In the genomic region with DNA sequence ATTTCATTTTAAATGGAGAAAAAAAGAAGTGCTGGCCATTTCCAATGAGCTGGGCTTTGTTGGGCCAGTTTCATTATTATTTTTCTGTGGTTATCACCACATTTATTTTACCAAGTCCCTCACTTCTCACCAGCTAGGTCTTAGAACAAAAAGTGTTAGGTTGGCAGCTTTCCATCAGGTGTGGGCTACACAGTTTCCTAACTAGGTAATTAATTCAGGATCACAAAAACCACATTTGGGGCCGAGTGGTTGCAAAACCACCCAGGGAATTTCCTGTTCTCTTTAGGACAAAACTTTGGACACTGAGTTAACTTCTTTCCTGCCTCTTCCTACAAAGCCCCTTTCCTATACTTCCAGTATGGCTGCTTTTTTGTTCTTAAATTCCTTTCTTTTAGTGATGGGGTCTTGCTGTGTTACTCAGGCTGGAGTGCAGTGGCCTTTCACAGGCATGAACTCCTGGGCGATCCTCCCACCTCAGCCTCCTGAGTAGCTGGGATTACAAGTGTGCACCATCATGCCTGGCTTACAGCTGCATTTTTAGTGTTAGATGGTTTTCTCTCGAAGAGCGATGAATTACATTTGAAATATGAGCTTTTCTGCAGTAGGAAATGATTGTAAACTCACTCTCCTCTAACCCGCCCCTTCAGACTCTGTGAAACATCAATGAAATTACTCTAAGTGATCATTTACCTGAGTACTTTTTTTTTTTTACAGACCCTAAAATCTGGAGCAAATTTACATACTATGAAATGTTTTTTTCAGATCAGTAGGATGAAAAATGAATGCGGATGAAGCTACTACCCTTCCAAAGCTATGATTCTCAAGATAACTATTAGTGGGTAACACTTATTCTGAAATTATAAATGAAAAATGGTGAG, we compare ENCODE assay signal across 8 cellular contexts. TPM values are rescaled to one million over a fixed set of nuclear protein-coding genes. Genes with fewer than 3 reads are reported as not detected.
DNase-seq lines count a peak whose midpoint lies in the region; ATAC-seq, FAIRE-seq and TF ChIP-seq lines count a peak whose summit lies in the region.

No MANE protein-coding gene starts in this region.

- POLR2A ChIA-PET in HepG2 (lab: Yijun Ruan, JAX), result interaction anchor here (1.0 to 13.7 kb wide), 10 partner anchors 34 to 287 kb away, joined by 3 to 324 read pairs (median 23); no protein-coding TSS in a partner anchor

- CTCF ChIA-PET in HepG2 (lab: Yijun Ruan, JAX; ENCODE audit: low intra/inter-chr PET ratio, low total read pairs), result interaction anchor here (0.8 to 4.9 kb wide), 13 partner anchors 96 to 401 kb away, joined by 3 to 34 read pairs (median 6); no protein-coding TSS in a partner anchor

- H3K36me3 ChIP-seq in adipocyte (ENCODE audit: control insufficient read depth, insufficient read depth, low read length, severe bottlenecking) (peaks cover 14% of the 10 kb centered on the region), HepG2 (replicated peaks in 1 of 2; ENCODE audit: control insufficient read depth in 1 of 2, insufficient read depth in 2 of 2, low read length in 2 of 2) (peaks cover 3 to 16% of the 10 kb centered on the region in 2 experiments), tibial nerve (peaks cover 8 to 41% (median 12%) of the 10 kb centered on the region in 3 donors)

- TF ChIP-seq CTCF in HepG2 (CRISPR knock-in tag; IDR thresholded peaks at IDR 0.05) (no peak), tibial nerve (IDR thresholded peaks at IDR 0.05) (no peak)

- peak; percentile 66 for DNase-seq in activated effector memory CD4-positive, alpha-beta T cell treated with anti-CD3 and anti-CD28 coated beads, Interleukin-2, amount 50 U/mL, for 16 hours
- DNase-seq in activated effector memory CD4-positive, alpha-beta T cell treated with Interleukin-2 at 50 U/mL for 16 hours, result no peak
- DNase-seq in adipocyte (ENCODE audit: low read depth), result peak; percentile 46
- DNase-seq in HepG2 (ENCODE audit: low spot score), result no peak
- DNase-seq in tibial nerve (ENCODE audit: low spot score in 2 of 2), result no peak
- no peak for DNase-seq in UCSD-AML1 (lab: John Stamatoyannopoulos, UW; ENCODE audit: unreplicated experiment)
- no peak for DNase-seq in activated CD4-positive, alpha-beta T cell treated with anti-CD3 and anti-CD28 coated beads for 4 hours
- DNase-seq in NCI-H748 (lab: John Stamatoyannopoulos, UW; ENCODE audit: unreplicated experiment), result no peak

- peak overlapping the region; percentile 2; the same call in 1 of the 2 replicates for H3K4me2 ChIP-seq in HepG2 (ENCODE audit: low read depth, low read length)

- H4K20me1 ChIP-seq in HepG2 (ENCODE audit: insufficient read depth, low read length), result peaks cover 19% of the 10 kb centered on the region; the same call in 1 of the 2 replicates

- TF ChIP-seq EP300 in HepG2 (IDR thresholded peaks at IDR 0.05; ENCODE audit: low read depth in 2 of 2, low read length in 2 of 2) (no peak), HepG2 (CRISPR knock-in tag; IDR thresholded peaks at IDR 0.05; ENCODE audit: borderline replicate concordance) (no peak), tibial nerve (IDR thresholded peaks at IDR 0.05) (no peak)

- H3K4me3 ChIP-seq in adipocyte (ENCODE audit: low read length) (peak overlapping the region; percentile 87), HepG2 (replicated peaks in 1 of 3; ENCODE audit: insufficient read depth in 1 of 3, low read depth in 2 of 3, low read length in 3 of 3) (no peak overlapping the region), tibial nerve (no peak overlapping the region)

- ATAC-seq in HepG2, result no peak

- WGBS in HepG2 (ENCODE audit: low lambda C conversion rate), result 76% methylated on average over 6 of the region's 6 CpGs
- WGBS in tibial nerve, 2 donors, result 27 to 44% methylated on average over 6 of the region's 6 CpGs

- H3K27ac ChIP-seq in HepG2 (ENCODE audit: extremely low read length, insufficient read depth, low read length) (peak overlapping the region; percentile 95), tibial nerve (peak overlapping the region; percentile 99 to 100 (median 100))

- no peak for TF ChIP-seq RAD21 in HepG2 (CRISPR knock-in tag; IDR thresholded peaks at IDR 0.05)

- H3K27me3 ChIP-seq in adipocyte (replicated peaks; ENCODE audit: control insufficient read depth, insufficient read depth, low read length) (no peaks in the 10 kb centered on the region), HepG2 (ENCODE audit: control insufficient read depth in 1 of 2, insufficient read depth in 2 of 2, low read length in 2 of 2) (no peaks in the 10 kb centered on the region), tibial nerve (no peaks in the 10 kb centered on the region)

- no peak for FAIRE-seq in HepG2 (lab: Jason Lieb, UNC)

- H3K4me1 ChIP-seq in adipocyte (ENCODE audit: control insufficient read depth, insufficient read depth, low read length) (peaks cover 22% of the 10 kb centered on the region), HepG2 (ENCODE audit: insufficient read depth, low read length) (peaks cover 46% of the 10 kb centered on the region), tibial nerve (peaks cover 0 to 28% (median 21%) of the 10 kb centered on the region in 4 donors)

- H3K79me2 ChIP-seq in HepG2 (ENCODE audit: insufficient read depth, low read length), result peaks cover 24% of the 10 kb centered on the region

- peak overlapping the region; percentile 98 for H3K9ac ChIP-seq in adipocyte (ENCODE audit: low read length)
- H3K9ac ChIP-seq in HepG2 (ENCODE audit: insufficient read depth, low read depth, low read length), result no peak overlapping the region

- H2AFZ ChIP-seq in HepG2 (ENCODE audit: low read length), result no peak overlapping the region

- H3K9me3 ChIP-seq in adipocyte (ENCODE audit: control insufficient read depth, low read length) (no peaks in the 10 kb centered on the region), HepG2 (ENCODE audit: low read length) (no peaks in the 10 kb centered on the region), tibial nerve (no peaks in the 10 kb centered on the region)

- TF ChIP-seq POLR2A in HepG2 (IDR thresholded peaks at IDR 0.05; ENCODE audit: insufficient read depth in 1 of 2, low read depth in 2 of 2, low read length in 2 of 2), result no peak
- TF ChIP-seq POLR2A in tibial nerve (IDR thresholded peaks at IDR 0.05), result no peak

- in situ Hi-C loops in HepG2 (cut with HindIII; ENCODE audit: extremely low pct_ligation_motif_present, low pct_unique_long_range_greater_than_20kb), result loop anchor here (5.0 to 10.0 kb wide), 6 partner anchors 64 to 402 kb away; no protein-coding TSS in a partner anchor

- no TSS peak for BruUV-seq in HepG2 (replicated peaks; lab: Mats Ljungman, UMichigan)

- intact Hi-C loops in HepG2 (cut with micrococcal nuclease; ENCODE audit: unreplicated experiment), result loop anchor here (1.0 to 5.0 kb wide), 4 partner anchors 64 to 401 kb away; no protein-coding TSS in a partner anchor

TF ChIP-seq in HepG2, 621 proteins besides CTCF, POLR2A, EP300 and RAD21 (continues in another document):
- TF ChIP-seq, protein P1, sequence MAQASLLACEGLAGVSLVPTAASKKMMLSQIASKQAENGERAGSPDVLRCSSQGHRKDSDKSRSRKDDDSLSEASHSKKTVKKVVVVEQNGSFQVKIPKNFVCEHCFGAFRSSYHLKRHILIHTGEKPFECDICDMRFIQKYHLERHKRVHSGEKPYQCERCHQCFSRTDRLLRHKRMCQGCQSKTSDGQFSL (CRISPR knock-in tag; IDR thresholded peaks at IDR 0.05), result 0 out of 2 replicates have a peak, but pooled peaks have one; percentile 26
- TF ChIP-seq, protein P2, sequence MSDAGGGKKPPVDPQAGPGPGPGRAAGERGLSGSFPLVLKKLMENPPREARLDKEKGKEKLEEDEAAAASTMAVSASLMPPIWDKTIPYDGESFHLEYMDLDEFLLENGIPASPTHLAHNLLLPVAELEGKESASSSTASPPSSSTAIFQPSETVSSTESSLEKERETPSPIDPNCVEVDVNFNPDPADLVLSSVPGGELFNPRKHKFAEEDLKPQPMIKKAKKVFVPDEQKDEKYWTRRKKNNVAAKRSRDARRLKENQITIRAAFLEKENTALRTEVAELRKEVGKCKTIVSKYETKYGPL (CRISPR knock-in tag; IDR thresholded peaks at IDR 0.05), result peak; percentile 51; the same call in 1 of the 2 replicates
- TF ChIP-seq PBX3 (CRISPR knock-in tag; IDR thresholded peaks at IDR 0.05; ENCODE audit: borderline replicate concordance), result peak; percentile 66; the same call in 1 of the 2 replicates
- TF ChIP-seq AKAP8 (CRISPR knock-in tag; IDR thresholded peaks at IDR 0.05), result no peak

RNA-seq across cellular contexts. Expression of gene ZFP36L2, which starts 2.6 kb away (rescaled TPM):
- 21.8 and 32.5 TPM in 2 replicates for total RNA-seq in HepG2 (2016; rRNA removed; fragmentation: Illumina TruSeq; extraction: Trizol)
- total RNA-seq in HepG2 (2016; cell fraction: cytosol; rRNA removed; fragmentation: Illumina TruSeq; extraction: Trizol; ENCODE audit: low read depth), result 10.9 and 11.1 TPM in 2 replicates
- total RNA-seq in HepG2 (2016; cell fraction: insoluble cytoplasmic fraction; rRNA removed; fragmentation: Illumina TruSeq; extraction: Trizol), result 20.7 and 30.7 TPM in 2 replicates
- total RNA-seq in HepG2 (2016; cell fraction: membrane; rRNA removed; fragmentation: Illumina TruSeq; extraction: Trizol), result 45.2 and 45.6 TPM in 2 replicates
- 28.9 and 31.5 TPM in 2 replicates for total RNA-seq in HepG2 (2016; cell fraction: nucleus; rRNA removed; fragmentation: Illumina TruSeq; extraction: Trizol)
- 11.2 and 12.5 TPM in 2 replicates for polyA plus RNA-seq in HepG2 (2011; rRNA removed)
- polyA plus RNA-seq in HepG2 (2011; cell fraction: cytosol; rRNA removed), result 6.8 and 9.1 TPM in 2 replicates
- polyA plus RNA-seq in HepG2 (2011; cell fraction: nucleus; rRNA removed), result 13.5 and 16.7 TPM in 2 replicates
- polyA plus RNA-seq in HepG2 (2012), result 52.4 and 60.8 TPM in 2 replicates
- polyA plus RNA-seq in HepG2 (2016; cell fraction: cytosol; fragmentation: Illumina TruSeq; extraction: Trizol; ENCODE audit: low read depth), result 10.6 and 12.4 TPM in 2 replicates
- 78.1 and 90.4 TPM in 2 replicates for polyA plus RNA-seq in HepG2 (2016; cell fraction: insoluble cytoplasmic fraction; fragmentation: Illumina TruSeq; extraction: Trizol; ENCODE audit: low read depth)
- 44.3 and 47.5 TPM in 2 replicates for polyA plus RNA-seq in HepG2 (2016; cell fraction: membrane; fragmentation: Illumina TruSeq; extraction: Trizol; ENCODE audit: low read depth)
- 95.3 and 99.0 TPM in 2 replicates for polyA plus RNA-seq in HepG2 (2016; cell fraction: nucleus; fragmentation: Illumina TruSeq; extraction: Trizol; ENCODE audit: insufficient read depth, low read depth)
- 3.9 and 12.4 TPM in 2 replicates for polyA minus RNA-seq in HepG2 (2011; rRNA and poly(A)+ RNA removed; ENCODE audit: low replicate concordance)
- polyA minus RNA-seq in HepG2 (2011; cell fraction: cytosol; rRNA and poly(A)+ RNA removed), result 25.5 and 27.1 TPM in 2 replicates
- polyA minus RNA-seq in HepG2 (2011; cell fraction: nucleus; rRNA and poly(A)+ RNA removed), result 10.1 and 12.1 TPM in 2 replicates
- total RNA-seq in tibial nerve, result 100 to 1,000 TPM in 3 of 4 donors, 10 to 100 TPM in 1; 90.0 to 141 (median 116) TPM

Comparison
In these comparisons a context has a peak if more than half of its experiments do, and no peak if none do; other contexts are left out.
1. DNase-seq: peak in activated effector memory CD4-positive, alpha-beta T cell treated with anti-CD3 and anti-CD28 coated beads, Interleukin-2, amount 50 U/mL, for 16 hours (single experiment) and adipocyte (single experiment); none in activated effector memory CD4-positive, alpha-beta T cell treated with Interleukin-2 at 50 U/mL for 16 hours (single experiment), HepG2 (single experiment), tibial nerve (0 of 2), UCSD-AML1 (single experiment), activated CD4-positive, alpha-beta T cell treated with anti-CD3 and anti-CD28 coated beads for 4 hours (0 of 2) and NCI-H748 (single experiment).